In genomic region chr1:15343729-15344128, GRCh38 we compare ENCODE assay signal across 14 cellular contexts.
A peak's percentile ranks its signal among the peaks of the same experiment; 100 is the strongest.
DNase-seq lines count a peak whose midpoint lies in the region; ATAC-seq and TF ChIP-seq lines count a peak whose summit lies in the region.
"Had no signal": no experiment of that assay in that cellular context is flagged by ENCODE, and none has a peak within 500 bp of the region (broad histone marks: within the 10 kb centered on the region; RNA-seq: fewer than 3 reads in every experiment).

No MANE protein-coding gene starts in this region.

- H3K9me3 ChIP-seq in osteoblast (ENCODE audit: low read depth, low read length), result peaks cover 1% of the 10 kb centered on the region
- H3K9me3 ChIP-seq in OCI-LY7 (ENCODE audit: low read length), result no peaks in the 10 kb centered on the region
- H3K9me3 ChIP-seq: mucosa of descending colon had no signal

- no peaks in the 10 kb centered on the region for H3K27me3 ChIP-seq in osteoblast (ENCODE audit: insufficient read depth, low read length)

- ATAC-seq in omental fat pad (ENCODE audit: low FRiP score) (no peak), HG02852 (IDR thresholded peaks at IDR 0.05; ENCODE audit: unreplicated experiment) (no peak), GM21619 (IDR thresholded peaks at IDR 0.05; ENCODE audit: unreplicated experiment) (no peak)
- ATAC-seq: mucosa of descending colon had no signal

- H2AFZ ChIP-seq in osteoblast (ENCODE audit: low read length) (peak overlapping the region; percentile 67), OCI-LY7 (ENCODE audit: low read length) (no peak overlapping the region)

- no peak overlapping the region for H3K27ac ChIP-seq in osteoblast (ENCODE audit: low read depth, low read length)
- no peak overlapping the region for H3K27ac ChIP-seq in OCI-LY7 (ENCODE audit: low read depth, low read length, poor library complexity, severe bottlenecking)
- H3K27ac ChIP-seq: C4-2B had no signal

- H3K36me3 ChIP-seq in osteoblast (ENCODE audit: insufficient read depth, low read length) (no peaks in the 10 kb centered on the region), OCI-LY7 (ENCODE audit: insufficient read depth, low read length) (no peaks in the 10 kb centered on the region)

- DNase-seq in DMS153 treated with DMSO at 0.1 percent for 48 hours (lab: John Stamatoyannopoulos, UW; ENCODE audit: unreplicated experiment) (peak; percentile 87), NCI-H2227 (lab: John Stamatoyannopoulos, UW; ENCODE audit: unreplicated experiment) (peak; percentile 78), fibroblast of gingiva (ENCODE audit: low read depth) (peak; percentile 24), osteoblast (ENCODE audit: insufficient read length, low spot score, missing footprints) (peak; percentile 63), omental fat pad (ENCODE audit: low spot score) (no peak), OCI-LY7 (ENCODE audit: low spot score) (no peak)
- DNase-seq: activated T-cell treated with anti-CD3 and anti-CD28 coated beads for 4 hours; central memory CD4-positive, alpha-beta T cell; glutamatergic neuron; NCI-H524 treated with DMSO at 0.1 percent for 48 hours had no signal

- peaks cover 20% of the 10 kb centered on the region for H3K4me1 ChIP-seq in osteoblast (ENCODE audit: insufficient read depth, low read length)
- H3K4me1 ChIP-seq in OCI-LY7 (ENCODE audit: insufficient read depth, low read length, poor library complexity, severe bottlenecking), result no peaks in the 10 kb centered on the region

- H3K4me2 ChIP-seq in osteoblast (ENCODE audit: insufficient read depth, low read length) (peak overlapping the region; percentile 35), OCI-LY7 (ENCODE audit: low read length) (no peak overlapping the region)

- TF ChIP-seq CTCF in osteoblast (IDR thresholded peaks at IDR 0.05; ENCODE audit: extremely low read depth, low read depth, low read length), result no peak
- TF ChIP-seq CTCF in omental fat pad (IDR thresholded peaks at IDR 0.05), result no peak
- no peak for TF ChIP-seq CTCF in OCI-LY7 (conservative IDR thresholded peaks at IDR 0.05; ENCODE audit: low read length)

- intact Hi-C loops in OCI-LY7 (cut with micrococcal nuclease; ENCODE audit: unreplicated experiment), result no loop called here

- H3K9me2 ChIP-seq in OCI-LY7 (ENCODE audit: insufficient read depth, low read length), result no peaks in the 10 kb centered on the region

- H3K4me3 ChIP-seq in osteoblast (ENCODE audit: insufficient read depth, low read length), result no peak overlapping the region
- H3K4me3 ChIP-seq in OCI-LY7 (ENCODE audit: low read depth, low read length, poor library complexity, severe bottlenecking), result no peak overlapping the region
- H3K4me3 ChIP-seq: mucosa of descending colon had no signal

- H4K20me1 ChIP-seq in osteoblast (ENCODE audit: insufficient read depth, low read length), result no peaks in the 10 kb centered on the region
- no peaks in the 10 kb centered on the region for H4K20me1 ChIP-seq in OCI-LY7 (ENCODE audit: insufficient read depth, low read length)

- no TSS peak for BruUV-seq in OCI-LY7 (replicated peaks; lab: Mats Ljungman, UMichigan)

- no peaks in the 10 kb centered on the region for H3K79me2 ChIP-seq in osteoblast (ENCODE audit: insufficient read depth, low read length)
- H3K79me2 ChIP-seq in OCI-LY7 (ENCODE audit: insufficient read depth, low read depth, low read length), result no peaks in the 10 kb centered on the region

- CTCF ChIA-PET in OCI-LY7 (lab: Charles Lee; ENCODE audit: unreplicated experiment), result no interaction called here

- POLR2A ChIA-PET in OCI-LY7 (lab: Charles Lee), result no interaction called here

Comparison
In these comparisons a context has a peak if more than half of its experiments do, and no peak if none do; other contexts are left out.
1. DNase-seq: peak in DMS153 treated with DMSO at 0.1 percent for 48 hours (single experiment), NCI-H2227 (single experiment), fibroblast of gingiva (single experiment) and osteoblast (single experiment); none in omental fat pad (single experiment) and OCI-LY7 (single experiment).